ENCODE assay signal across 18 cellular contexts in the genomic region with DNA sequence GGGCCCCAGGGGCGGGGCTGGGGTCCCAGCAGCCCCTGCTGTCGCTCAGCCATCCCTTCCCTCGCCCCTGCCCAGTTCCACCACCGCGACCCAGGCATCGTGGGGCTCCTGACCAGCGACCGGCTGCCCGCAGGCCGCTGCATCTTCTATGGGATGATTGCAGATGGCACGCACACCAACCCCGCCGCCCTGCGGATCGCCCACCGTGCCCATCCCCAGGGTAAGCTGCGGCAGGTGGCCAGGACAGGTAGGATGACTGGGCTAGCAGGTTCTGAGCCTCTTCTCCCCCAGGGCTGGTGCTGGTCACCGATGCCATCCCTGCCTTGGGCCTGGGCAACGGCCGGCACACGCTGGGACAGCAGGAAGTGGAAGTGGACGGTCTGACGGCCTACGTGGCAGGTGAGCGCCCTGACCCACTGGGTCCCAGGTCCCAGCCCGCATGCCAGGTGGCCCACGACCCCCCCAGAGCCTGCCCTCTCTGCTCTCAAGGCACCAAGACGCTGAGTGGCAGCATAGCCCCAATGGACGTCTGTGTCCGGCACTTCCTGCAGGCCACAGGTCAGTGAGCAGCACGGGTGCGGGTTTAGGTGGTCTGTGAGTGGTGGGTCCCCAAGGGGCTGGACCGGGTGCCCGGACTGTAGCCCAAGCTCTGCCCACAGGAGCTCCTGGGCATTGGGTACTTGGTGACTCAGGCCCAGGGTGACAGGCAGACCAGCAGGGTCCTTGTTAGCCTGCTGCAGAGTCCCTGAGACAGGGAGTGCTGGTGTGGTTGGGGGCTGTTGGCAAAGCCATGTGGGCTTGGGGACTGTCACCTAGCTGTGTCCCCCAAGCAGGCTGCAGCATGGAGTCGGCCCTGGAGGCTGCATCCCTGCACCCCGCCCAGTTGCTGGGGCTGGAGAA. TPM values are rescaled to one million over a fixed set of nuclear protein-coding genes. Genes with fewer than 3 reads are reported as not detected.
DNase-seq lines count a peak whose midpoint lies in the region; ATAC-seq and TF ChIP-seq lines count a peak whose summit lies in the region.
"Had no signal": no experiment of that assay in that cellular context is flagged by ENCODE, and none has a peak within 500 bp of the region (broad histone marks: within the 10 kb centered on the region; RNA-seq: fewer than 3 reads in every experiment).

No MANE protein-coding gene starts in this region.

- no peak overlapping the region for H2BK120ac ChIP-seq in mesenchymal stem cell (ENCODE audit: low read depth, low read length)

- peaks cover 46% of the 10 kb centered on the region for H3K79me1 ChIP-seq in mesenchymal stem cell (replicated peaks; ENCODE audit: low read length, poor library complexity, severe bottlenecking)

- DNase-seq in Right ventricle myocardium superior (peak; percentile 30), cardiac septum (ENCODE audit: low spot score) (no peak), coronary artery (ENCODE audit: low spot score) (peak; percentile 72), mesenchymal stem cell (no peak), NCI-H1417 (lab: John Stamatoyannopoulos, UW) (no peak), mammary epithelial cell (no peak)
- DNase-seq: C1 segment of cervical spinal cord, DND-41, HCEC 1CT, NCI-H1930, NCI-H2171, NCI-H774, PC-9, SHP77 had no signal

- BruUV-seq in mammary epithelial cell (replicated peaks; lab: Mats Ljungman, UMichigan): no TSS peak

- H3K27me3 ChIP-seq in mesenchymal stem cell (ENCODE audit: control insufficient read depth in 1 of 2, insufficient read depth in 1 of 2, low read length in 2 of 2) (no peaks in the 10 kb centered on the region), mammary epithelial cell (ENCODE audit: insufficient read depth, low read length) (no peaks in the 10 kb centered on the region)

- H3K9ac ChIP-seq in mesenchymal stem cell (ENCODE audit: low read length) (no peak overlapping the region), mammary epithelial cell (ENCODE audit: insufficient read depth, low read length) (no peak overlapping the region)

- H2BK12ac ChIP-seq in mesenchymal stem cell (ENCODE audit: low read length in 2 of 2): no peak overlapping the region

- H2AFZ ChIP-seq in mesenchymal stem cell (ENCODE audit: low read depth, low read length) (no peak overlapping the region), mammary epithelial cell (ENCODE audit: low read depth, low read length) (no peak overlapping the region)
- H2AFZ ChIP-seq: PC-9 had no signal

- no peak overlapping the region for H2AK5ac ChIP-seq in mesenchymal stem cell (ENCODE audit: low read length, severe bottlenecking)

- no peak overlapping the region for H2BK5ac ChIP-seq in mesenchymal stem cell (ENCODE audit: low read depth, low read length, poor library complexity, severe bottlenecking)

- 96% methylated on average over 36 of the region's 36 CpGs for WGBS in mesenchymal stem cell
- 91% methylated on average over 19 of the region's 36 CpGs for WGBS in mammary epithelial cell (ENCODE audit: low coverage, missing lambda C conversion rate)

- ATAC-seq in Right ventricle myocardium superior (ENCODE audit: poor library complexity) (no peak), HG03565 (IDR thresholded peaks at IDR 0.05; ENCODE audit: unreplicated experiment) (no peak)

- H3K9me3 ChIP-seq in mesenchymal stem cell (ENCODE audit: control insufficient read depth, low read length) (no peaks in the 10 kb centered on the region), mammary epithelial cell (replicated peaks; ENCODE audit: insufficient read depth, low read length) (no peaks in the 10 kb centered on the region)

- in situ Hi-C loops in mammary epithelial cell (cut with MboI; ENCODE audit: low sequenced_read_pairs in 2 of 2): no loop called here

- no peak overlapping the region for H3K4ac ChIP-seq in mesenchymal stem cell (ENCODE audit: low read depth in 1 of 2, low read length in 2 of 2)

- no peak overlapping the region for H3K27ac ChIP-seq in coronary artery
- no peak overlapping the region for H3K27ac ChIP-seq in mesenchymal stem cell (ENCODE audit: low read length, poor library complexity, severe bottlenecking)
- H3K27ac ChIP-seq in mammary epithelial cell (ENCODE audit: insufficient read depth, low read depth, low read length): no peak overlapping the region
- H3K27ac ChIP-seq: HL-60, PC-9 had no signal

- intact Hi-C loops in Right ventricle myocardium superior (cut with DNase I): no loop called here
- intact Hi-C loops in cardiac septum (cut with DNase I): no loop called here
- intact Hi-C loops in mammary epithelial cell (cut with micrococcal nuclease): no loop called here

- H3K4me1 ChIP-seq in mesenchymal stem cell (ENCODE audit: control insufficient read depth, insufficient read depth, low read depth, low read length) (peaks cover 17% of the 10 kb centered on the region), mammary epithelial cell (ENCODE audit: insufficient read depth, low read length) (peaks cover 17% of the 10 kb centered on the region)

- no peak overlapping the region for H3K14ac ChIP-seq in mesenchymal stem cell (ENCODE audit: low read length in 2 of 2)

- H3K4me3 ChIP-seq in coronary artery (no peak overlapping the region), mesenchymal stem cell (ENCODE audit: insufficient read depth in 1 of 2, low read depth in 1 of 2, low read length in 2 of 2) (no peak overlapping the region), mammary epithelial cell (replicated peaks in 1 of 3; ENCODE audit: insufficient read depth in 1 of 3, low read depth in 2 of 3, low read length in 3 of 3) (no peak overlapping the region)
- H3K4me3 ChIP-seq: PC-9 had no signal

- peaks cover 21% of the 10 kb centered on the region for H3K79me2 ChIP-seq in mammary epithelial cell (ENCODE audit: insufficient read depth, low read length)

- no peak overlapping the region for H4K91ac ChIP-seq in mesenchymal stem cell (ENCODE audit: low read length)

- H2BK15ac ChIP-seq in mesenchymal stem cell (ENCODE audit: low read depth, poor library complexity, severe bottlenecking): no peak overlapping the region

- peaks cover 69 to 72% of the 10 kb centered on the region in 2 experiments for H3K36me3 ChIP-seq in mesenchymal stem cell (ENCODE audit: control insufficient read depth in 1 of 2, insufficient read depth in 2 of 2, low read depth in 1 of 2, low read length in 2 of 2)
- peaks cover 7% of the 10 kb centered on the region for H3K36me3 ChIP-seq in mammary epithelial cell (ENCODE audit: insufficient read depth, low read length)

- no peak overlapping the region for H3K4me2 ChIP-seq in mesenchymal stem cell (ENCODE audit: low read length, poor library complexity, severe bottlenecking)
- H3K4me2 ChIP-seq in mammary epithelial cell (ENCODE audit: insufficient read depth, low read depth, low read length): no peak overlapping the region
- H3K4me2 ChIP-seq: PC-9 had no signal

- TF ChIP-seq CTCF in coronary artery (IDR thresholded peaks at IDR 0.05) (no peak), mammary epithelial cell (conservative IDR thresholded peaks at IDR 0.05 in 1 of 2, IDR thresholded peaks at IDR 0.05 in 1 of 2; ENCODE audit: extremely low read depth in 1 of 2, insufficient read depth in 1 of 2, low read depth in 1 of 2, low read length in 2 of 2) (no peak)

- H4K20me1 ChIP-seq in mammary epithelial cell (ENCODE audit: insufficient read depth, low read length): no peaks in the 10 kb centered on the region

- dilution Hi-C loops in mammary epithelial cell (cut with HindIII; ENCODE audit: low sequenced_read_pairs): no loop called here

- no peak overlapping the region for H3K23ac ChIP-seq in mesenchymal stem cell (ENCODE audit: low read length in 2 of 2)

- CTCF ChIA-PET in mammary epithelial cell (lab: Charles Lee; ENCODE audit: low non-redundant PET): no interaction called here

- H4K8ac ChIP-seq in mesenchymal stem cell (ENCODE audit: low read length): peak overlapping the region; percentile 62

- no peak overlapping the region for H3K18ac ChIP-seq in mesenchymal stem cell (ENCODE audit: low read depth in 1 of 2, low read length in 2 of 2)

RNA-seq across cellular contexts. Expression of a gene that starts 2.8 kb away (rescaled TPM):
- total RNA-seq in Right ventricle myocardium superior (not detected), cardiac septum (not detected), mammary epithelial cell (under 1 TPM in 1 of 2 donors, not detected in 1; 0.33 TPM)
- not detected for polyA plus RNA-seq in mesenchymal stem cell (2013, experiment 1 of 2)
- polyA plus RNA-seq in mesenchymal stem cell (2013, experiment 2 of 2): not detected
- polyA plus RNA-seq in mammary epithelial cell: not detected
- polyA minus RNA-seq in mammary epithelial cell: not detected
- total RNA-seq: A673, NCI-H460 had no signal

RNA-seq across cellular contexts. Expression of a gene that starts 8.2 kb away (rescaled TPM):
- total RNA-seq in Right ventricle myocardium superior (13.4 TPM), cardiac septum (12.4 TPM), mammary epithelial cell (10 to 100 TPM; 23.5 to 31.9 TPM)
- polyA plus RNA-seq in mesenchymal stem cell (2013, experiment 1 of 2): 24.6 TPM
- 20.6 TPM for polyA plus RNA-seq in mesenchymal stem cell (2013, experiment 2 of 2)
- polyA plus RNA-seq in mammary epithelial cell: 12.2 TPM
- polyA minus RNA-seq in mammary epithelial cell: 4.4 TPM

RNA-seq across cellular contexts. Expression of a gene that starts 9.4 kb away (rescaled TPM):
- total RNA-seq in Right ventricle myocardium superior: 38.5 TPM
- total RNA-seq in cardiac septum: 41.0 TPM
- 16.0 TPM for polyA plus RNA-seq in mesenchymal stem cell (2013, experiment 1 of 2)
- 15.7 TPM for polyA plus RNA-seq in mesenchymal stem cell (2013, experiment 2 of 2)
- 10 to 100 TPM; 28.2 to 33.7 TPM for total RNA-seq in mammary epithelial cell
- polyA plus RNA-seq in mammary epithelial cell: 22.8 TPM
- 84.3 TPM for polyA minus RNA-seq in mammary epithelial cell

RNA-seq across cellular contexts. Expression of a gene that starts 14.7 kb away (rescaled TPM):
- total RNA-seq in Right ventricle myocardium superior (129 TPM), cardiac septum (137 TPM), mammary epithelial cell (100 to 1,000 TPM in 1 of 2 donors, 10 to 100 TPM in 1; 41.5 to 250 TPM)
- polyA plus RNA-seq in mesenchymal stem cell (2013, experiment 1 of 2): 498 TPM
- polyA plus RNA-seq in mesenchymal stem cell (2013, experiment 2 of 2): 484 TPM
- polyA plus RNA-seq in mammary epithelial cell: 95.2 TPM
- polyA minus RNA-seq in mammary epithelial cell: 81.4 TPM

RNA-seq across cellular contexts. Expression of a gene that starts 53.5 kb away (rescaled TPM):
- total RNA-seq in Right ventricle myocardium superior (11.8 TPM), cardiac septum (8.3 TPM), mammary epithelial cell (10 to 100 TPM; 11.4 to 12.3 TPM)
- 4.9 TPM for polyA plus RNA-seq in mesenchymal stem cell (2013, experiment 1 of 2)
- 4.1 TPM for polyA plus RNA-seq in mesenchymal stem cell (2013, experiment 2 of 2)
- 5.6 TPM for polyA plus RNA-seq in mammary epithelial cell
- polyA minus RNA-seq in mammary epithelial cell: 8.3 TPM

Comparison
In these comparisons a context has a peak if more than half of its experiments do, and no peak if none do; other contexts are left out.
1. DNase-seq: peak in Right ventricle myocardium superior (single experiment) and coronary artery (single experiment); none in cardiac septum (single experiment), mesenchymal stem cell (single experiment), NCI-H1417 (0 of 3) and mammary epithelial cell (single experiment).